ENCODE assay signal across 1 cellular context in the genomic region with DNA sequence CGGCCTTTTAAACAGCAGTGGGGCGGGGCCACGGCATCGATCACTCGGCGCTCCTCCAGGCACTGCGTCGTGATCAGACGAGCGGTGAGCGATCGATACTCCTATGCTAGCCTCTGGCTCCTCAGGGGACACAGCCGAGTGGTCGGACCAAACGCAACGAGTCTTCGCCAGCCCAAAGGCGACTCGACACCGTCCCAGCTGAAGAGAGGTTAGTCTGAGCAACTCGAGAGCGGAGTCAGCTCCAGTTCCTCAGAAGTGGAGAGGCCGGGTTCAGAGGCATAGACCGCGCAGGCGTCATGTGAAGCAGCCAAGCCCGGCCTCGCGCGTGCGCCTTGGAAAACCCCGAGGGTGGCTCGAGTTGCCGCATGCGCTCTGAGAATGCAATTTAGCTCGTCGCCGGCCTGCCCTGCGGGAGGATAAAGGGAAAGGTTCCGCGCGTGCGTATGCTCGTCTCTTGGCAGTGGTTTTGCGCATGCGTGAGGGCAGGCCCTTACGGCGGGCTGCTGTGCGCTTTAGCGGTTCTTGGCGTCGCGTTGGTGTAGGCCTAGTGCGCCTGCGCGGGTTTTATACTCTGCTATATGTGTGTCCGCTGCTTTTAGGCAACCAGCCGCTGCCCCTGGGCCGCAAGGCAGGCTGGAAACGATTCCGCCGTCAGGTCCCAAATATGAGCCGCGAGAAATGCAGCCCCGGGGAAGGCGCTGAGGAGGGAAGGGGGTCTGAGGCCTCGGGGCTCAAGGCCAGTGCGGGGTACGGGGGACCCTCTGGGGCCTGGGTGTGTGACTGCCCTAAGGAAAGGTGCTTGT.
TF ChIP-seq lines count a peak whose summit lies in the region.

A gene (plus strand): TSS at position 98 of the 803 bp plus-strand sequence. CDS start 6,598 bp downstream, outside the sequence.

TF ChIP-seq in K562, 482 proteins besides CTCF, POLR2A, EP300 and RAD21 (continued from another document and continues in another):
- TF ChIP-seq, protein P1, sequence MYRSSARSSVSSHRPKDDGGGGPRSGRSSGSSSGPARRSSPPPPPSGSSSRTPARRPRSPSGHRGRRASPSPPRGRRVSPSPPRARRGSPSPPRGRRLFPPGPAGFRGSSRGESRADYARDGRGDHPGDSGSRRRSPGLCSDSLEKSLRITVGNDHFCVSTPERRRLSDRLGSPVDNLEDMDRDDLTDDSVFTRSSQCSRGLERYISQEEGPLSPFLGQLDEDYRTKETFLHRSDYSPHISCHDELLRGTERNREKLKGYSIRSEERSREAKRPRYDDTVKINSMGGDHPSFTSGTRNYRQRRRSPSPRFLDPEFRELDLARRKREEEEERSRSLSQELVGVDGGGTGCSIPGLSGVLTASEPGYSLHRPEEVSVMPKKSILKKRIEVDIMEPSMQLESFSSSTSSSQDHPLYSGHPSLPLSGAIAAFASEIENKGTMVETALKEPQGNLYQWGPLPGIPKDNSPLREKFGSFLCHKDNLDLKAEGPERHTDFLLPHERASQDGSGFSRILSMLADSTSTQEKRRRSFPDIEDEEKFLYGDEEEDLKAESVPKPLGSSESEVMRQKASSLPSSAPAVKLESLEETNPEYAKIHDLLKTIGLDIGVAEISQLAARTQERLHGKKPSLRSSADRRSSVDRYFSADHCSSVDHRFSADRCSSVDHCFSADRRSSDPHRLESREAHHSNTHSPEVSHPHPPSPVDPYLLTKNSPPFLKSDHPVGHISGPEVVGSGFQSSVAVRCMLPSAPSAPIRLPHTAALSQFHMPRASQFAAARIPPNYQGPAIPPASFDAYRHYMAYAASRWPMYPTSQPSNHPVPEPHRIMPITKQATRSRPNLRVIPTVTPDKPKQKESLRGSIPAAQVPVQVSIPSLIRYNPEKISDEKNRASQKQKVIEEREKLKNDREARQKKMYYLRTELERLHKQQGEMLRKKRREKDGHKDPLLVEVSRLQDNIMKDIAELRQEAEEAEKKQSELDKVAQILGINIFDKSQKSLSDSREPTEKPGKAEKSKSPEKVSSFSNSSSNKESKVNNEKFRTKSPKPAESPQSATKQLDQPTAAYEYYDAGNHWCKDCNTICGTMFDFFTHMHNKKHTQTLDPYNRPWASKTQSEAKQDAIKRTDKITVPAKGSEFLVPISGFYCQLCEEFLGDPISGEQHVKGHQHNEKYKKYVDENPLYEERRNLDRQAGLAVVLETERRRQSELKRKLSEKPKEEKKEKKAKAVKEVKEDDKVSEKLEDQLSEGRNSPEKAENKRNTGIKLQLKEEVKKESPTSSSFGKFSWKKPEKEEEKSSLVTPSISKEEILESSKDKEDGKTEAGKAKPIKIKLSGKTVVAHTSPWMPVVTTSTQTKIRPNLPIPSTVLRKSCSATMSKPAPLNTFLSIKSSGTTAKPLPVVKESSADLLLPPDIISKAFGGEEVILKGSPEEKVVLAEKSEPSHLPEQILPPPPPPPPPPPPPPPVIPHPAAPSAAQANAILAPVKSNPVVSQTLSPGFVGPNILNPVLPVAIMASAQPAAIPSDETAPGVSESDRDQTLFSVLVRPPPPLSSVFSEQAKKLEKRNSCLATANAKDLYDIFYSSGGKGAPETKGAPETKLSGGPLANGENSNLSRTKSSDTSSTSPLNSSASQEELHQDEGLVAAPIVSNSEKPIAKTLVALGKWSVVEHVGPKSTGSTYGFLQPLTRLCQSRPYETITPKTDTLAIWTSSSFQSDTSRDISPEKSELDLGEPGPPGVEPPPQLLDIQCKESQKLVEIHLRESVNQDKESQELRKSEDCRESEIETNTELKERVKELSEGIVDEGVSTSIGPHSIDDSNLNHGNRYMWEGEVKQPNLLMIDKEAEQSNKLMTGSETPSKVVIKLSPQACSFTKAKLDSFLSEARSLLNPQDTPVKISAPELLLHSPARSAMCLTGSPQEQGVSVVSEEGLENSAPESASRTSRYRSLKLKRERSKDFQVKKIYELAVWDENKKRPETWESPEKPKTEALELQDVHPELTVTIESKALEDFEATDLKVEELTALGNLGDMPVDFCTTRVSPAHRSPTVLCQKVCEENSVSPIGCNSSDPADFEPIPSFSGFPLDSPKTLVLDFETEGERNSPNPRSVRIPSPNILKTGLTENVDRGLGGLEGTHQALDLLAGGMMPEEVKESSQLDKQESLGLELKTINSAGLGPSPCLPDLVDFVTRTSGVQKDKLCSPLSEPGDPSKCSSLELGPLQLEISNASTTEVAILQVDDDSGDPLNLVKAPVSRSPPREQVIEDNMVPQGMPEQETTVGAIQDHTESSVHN (IDR thresholded peaks at IDR 0.05; ENCODE audit: borderline replicate concordance in 1 of 2, low read depth in 1 of 2): no peak
- TF ChIP-seq, protein P2, sequence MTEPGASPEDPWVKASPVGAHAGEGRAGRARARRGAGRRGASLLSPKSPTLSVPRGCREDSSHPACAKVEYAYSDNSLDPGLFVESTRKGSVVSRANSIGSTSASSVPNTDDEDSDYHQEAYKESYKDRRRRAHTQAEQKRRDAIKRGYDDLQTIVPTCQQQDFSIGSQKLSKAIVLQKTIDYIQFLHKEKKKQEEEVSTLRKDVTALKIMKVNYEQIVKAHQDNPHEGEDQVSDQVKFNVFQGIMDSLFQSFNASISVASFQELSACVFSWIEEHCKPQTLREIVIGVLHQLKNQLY (CRISPR knock-in tag; conservative IDR thresholded peaks at IDR 0.05): no peak
- TF ChIP-seq PTRF (tag; IDR thresholded peaks at IDR 0.05) (no peak), SP2 (IDR thresholded peaks at IDR 0.05; ENCODE audit: extremely low read depth, low read depth, low read length, poor library complexity, severe bottlenecking) (no peak), HNRNPK (IDR thresholded peaks at IDR 0.05; ENCODE audit: low read depth, low read length, poor library complexity, severe bottlenecking) (no peak), RAD51 (IDR thresholded peaks at IDR 0.05; ENCODE audit: borderline replicate concordance, low read depth) (peak; percentile 62), TGIF2 (CRISPR knock-in tag; IDR thresholded peaks at IDR 0.05) (no peak), HMGN3 (IDR thresholded peaks at IDR 0.05; ENCODE audit: borderline replicate concordance, extremely low read depth, insufficient read length, low read depth, low read length) (no peak), KAT8 (IDR thresholded peaks at IDR 0.05; ENCODE audit: low read depth) (no peak), ELF4 (CRISPR knock-in tag; IDR thresholded peaks at IDR 0.05) (no peak), HEY1 (CRISPR knock-in tag; IDR thresholded peaks at IDR 0.05; ENCODE audit: borderline replicate concordance) (no peak), E2F3 (CRISPR knock-in tag; IDR thresholded peaks at IDR 0.05) (no peak), RFX7 (CRISPR knock-in tag; IDR thresholded peaks at IDR 0.05) (no peak), ZEB2 (IDR thresholded peaks at IDR 0.05) (peak; percentile 59; the same call in 1 of the 2 replicates), MCM2 (IDR thresholded peaks at IDR 0.05; ENCODE audit: low read depth) (no peak), ZNF766 (CRISPR knock-in tag; conservative IDR thresholded peaks at IDR 0.05) (no peak), TSC22D4 (tag; IDR thresholded peaks at IDR 0.05) (no peak), BRD9 (IDR thresholded peaks at IDR 0.05; ENCODE audit: low read depth, partially characterized antibody) (no peak), IRF2 (CRISPR knock-in tag; IDR thresholded peaks at IDR 0.05) (no peak), ZZZ3 (IDR thresholded peaks at IDR 0.05) (no peak), ZNF644 (tag; IDR thresholded peaks at IDR 0.05; ENCODE audit: low read depth) (no peak), COPS2 (conservative IDR thresholded peaks at IDR 0.05) (no peak), SIX5 (IDR thresholded peaks at IDR 0.05; ENCODE audit: borderline replicate concordance in 1 of 2, insufficient read depth in 1 of 2, low read depth in 1 of 2, low read length in 2 of 2) (no peak)
- TF ChIP-seq, protein P3, sequence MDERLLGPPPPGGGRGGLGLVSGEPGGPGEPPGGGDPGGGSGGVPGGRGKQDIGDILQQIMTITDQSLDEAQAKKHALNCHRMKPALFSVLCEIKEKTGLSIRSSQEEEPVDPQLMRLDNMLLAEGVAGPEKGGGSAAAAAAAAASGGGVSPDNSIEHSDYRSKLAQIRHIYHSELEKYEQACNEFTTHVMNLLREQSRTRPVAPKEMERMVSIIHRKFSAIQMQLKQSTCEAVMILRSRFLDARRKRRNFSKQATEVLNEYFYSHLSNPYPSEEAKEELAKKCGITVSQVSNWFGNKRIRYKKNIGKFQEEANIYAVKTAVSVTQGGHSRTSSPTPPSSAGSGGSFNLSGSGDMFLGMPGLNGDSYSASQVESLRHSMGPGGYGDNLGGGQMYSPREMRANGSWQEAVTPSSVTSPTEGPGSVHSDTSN (CRISPR knock-in tag; IDR thresholded peaks at IDR 0.05; ENCODE audit: low read depth): no peak
- TF ChIP-seq, protein P3 (tag; conservative IDR thresholded peaks at IDR 0.05; ENCODE audit: low read depth): no peak
- TF ChIP-seq, protein P4, sequence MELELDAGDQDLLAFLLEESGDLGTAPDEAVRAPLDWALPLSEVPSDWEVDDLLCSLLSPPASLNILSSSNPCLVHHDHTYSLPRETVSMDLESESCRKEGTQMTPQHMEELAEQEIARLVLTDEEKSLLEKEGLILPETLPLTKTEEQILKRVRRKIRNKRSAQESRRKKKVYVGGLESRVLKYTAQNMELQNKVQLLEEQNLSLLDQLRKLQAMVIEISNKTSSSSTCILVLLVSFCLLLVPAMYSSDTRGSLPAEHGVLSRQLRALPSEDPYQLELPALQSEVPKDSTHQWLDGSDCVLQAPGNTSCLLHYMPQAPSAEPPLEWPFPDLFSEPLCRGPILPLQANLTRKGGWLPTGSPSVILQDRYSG (tag; conservative IDR thresholded peaks at IDR 0.05; ENCODE audit: low read depth): no peak
- TF ChIP-seq, protein P5, sequence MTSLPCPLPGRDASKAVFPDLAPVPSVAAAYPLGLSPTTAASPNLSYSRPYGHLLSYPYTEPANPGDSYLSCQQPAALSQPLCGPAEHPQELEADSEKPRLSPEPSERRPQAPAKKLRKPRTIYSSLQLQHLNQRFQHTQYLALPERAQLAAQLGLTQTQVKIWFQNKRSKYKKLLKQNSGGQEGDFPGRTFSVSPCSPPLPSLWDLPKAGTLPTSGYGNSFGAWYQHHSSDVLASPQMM (CRISPR knock-in tag; IDR thresholded peaks at IDR 0.05): no peak
- TF ChIP-seq, protein P6, sequence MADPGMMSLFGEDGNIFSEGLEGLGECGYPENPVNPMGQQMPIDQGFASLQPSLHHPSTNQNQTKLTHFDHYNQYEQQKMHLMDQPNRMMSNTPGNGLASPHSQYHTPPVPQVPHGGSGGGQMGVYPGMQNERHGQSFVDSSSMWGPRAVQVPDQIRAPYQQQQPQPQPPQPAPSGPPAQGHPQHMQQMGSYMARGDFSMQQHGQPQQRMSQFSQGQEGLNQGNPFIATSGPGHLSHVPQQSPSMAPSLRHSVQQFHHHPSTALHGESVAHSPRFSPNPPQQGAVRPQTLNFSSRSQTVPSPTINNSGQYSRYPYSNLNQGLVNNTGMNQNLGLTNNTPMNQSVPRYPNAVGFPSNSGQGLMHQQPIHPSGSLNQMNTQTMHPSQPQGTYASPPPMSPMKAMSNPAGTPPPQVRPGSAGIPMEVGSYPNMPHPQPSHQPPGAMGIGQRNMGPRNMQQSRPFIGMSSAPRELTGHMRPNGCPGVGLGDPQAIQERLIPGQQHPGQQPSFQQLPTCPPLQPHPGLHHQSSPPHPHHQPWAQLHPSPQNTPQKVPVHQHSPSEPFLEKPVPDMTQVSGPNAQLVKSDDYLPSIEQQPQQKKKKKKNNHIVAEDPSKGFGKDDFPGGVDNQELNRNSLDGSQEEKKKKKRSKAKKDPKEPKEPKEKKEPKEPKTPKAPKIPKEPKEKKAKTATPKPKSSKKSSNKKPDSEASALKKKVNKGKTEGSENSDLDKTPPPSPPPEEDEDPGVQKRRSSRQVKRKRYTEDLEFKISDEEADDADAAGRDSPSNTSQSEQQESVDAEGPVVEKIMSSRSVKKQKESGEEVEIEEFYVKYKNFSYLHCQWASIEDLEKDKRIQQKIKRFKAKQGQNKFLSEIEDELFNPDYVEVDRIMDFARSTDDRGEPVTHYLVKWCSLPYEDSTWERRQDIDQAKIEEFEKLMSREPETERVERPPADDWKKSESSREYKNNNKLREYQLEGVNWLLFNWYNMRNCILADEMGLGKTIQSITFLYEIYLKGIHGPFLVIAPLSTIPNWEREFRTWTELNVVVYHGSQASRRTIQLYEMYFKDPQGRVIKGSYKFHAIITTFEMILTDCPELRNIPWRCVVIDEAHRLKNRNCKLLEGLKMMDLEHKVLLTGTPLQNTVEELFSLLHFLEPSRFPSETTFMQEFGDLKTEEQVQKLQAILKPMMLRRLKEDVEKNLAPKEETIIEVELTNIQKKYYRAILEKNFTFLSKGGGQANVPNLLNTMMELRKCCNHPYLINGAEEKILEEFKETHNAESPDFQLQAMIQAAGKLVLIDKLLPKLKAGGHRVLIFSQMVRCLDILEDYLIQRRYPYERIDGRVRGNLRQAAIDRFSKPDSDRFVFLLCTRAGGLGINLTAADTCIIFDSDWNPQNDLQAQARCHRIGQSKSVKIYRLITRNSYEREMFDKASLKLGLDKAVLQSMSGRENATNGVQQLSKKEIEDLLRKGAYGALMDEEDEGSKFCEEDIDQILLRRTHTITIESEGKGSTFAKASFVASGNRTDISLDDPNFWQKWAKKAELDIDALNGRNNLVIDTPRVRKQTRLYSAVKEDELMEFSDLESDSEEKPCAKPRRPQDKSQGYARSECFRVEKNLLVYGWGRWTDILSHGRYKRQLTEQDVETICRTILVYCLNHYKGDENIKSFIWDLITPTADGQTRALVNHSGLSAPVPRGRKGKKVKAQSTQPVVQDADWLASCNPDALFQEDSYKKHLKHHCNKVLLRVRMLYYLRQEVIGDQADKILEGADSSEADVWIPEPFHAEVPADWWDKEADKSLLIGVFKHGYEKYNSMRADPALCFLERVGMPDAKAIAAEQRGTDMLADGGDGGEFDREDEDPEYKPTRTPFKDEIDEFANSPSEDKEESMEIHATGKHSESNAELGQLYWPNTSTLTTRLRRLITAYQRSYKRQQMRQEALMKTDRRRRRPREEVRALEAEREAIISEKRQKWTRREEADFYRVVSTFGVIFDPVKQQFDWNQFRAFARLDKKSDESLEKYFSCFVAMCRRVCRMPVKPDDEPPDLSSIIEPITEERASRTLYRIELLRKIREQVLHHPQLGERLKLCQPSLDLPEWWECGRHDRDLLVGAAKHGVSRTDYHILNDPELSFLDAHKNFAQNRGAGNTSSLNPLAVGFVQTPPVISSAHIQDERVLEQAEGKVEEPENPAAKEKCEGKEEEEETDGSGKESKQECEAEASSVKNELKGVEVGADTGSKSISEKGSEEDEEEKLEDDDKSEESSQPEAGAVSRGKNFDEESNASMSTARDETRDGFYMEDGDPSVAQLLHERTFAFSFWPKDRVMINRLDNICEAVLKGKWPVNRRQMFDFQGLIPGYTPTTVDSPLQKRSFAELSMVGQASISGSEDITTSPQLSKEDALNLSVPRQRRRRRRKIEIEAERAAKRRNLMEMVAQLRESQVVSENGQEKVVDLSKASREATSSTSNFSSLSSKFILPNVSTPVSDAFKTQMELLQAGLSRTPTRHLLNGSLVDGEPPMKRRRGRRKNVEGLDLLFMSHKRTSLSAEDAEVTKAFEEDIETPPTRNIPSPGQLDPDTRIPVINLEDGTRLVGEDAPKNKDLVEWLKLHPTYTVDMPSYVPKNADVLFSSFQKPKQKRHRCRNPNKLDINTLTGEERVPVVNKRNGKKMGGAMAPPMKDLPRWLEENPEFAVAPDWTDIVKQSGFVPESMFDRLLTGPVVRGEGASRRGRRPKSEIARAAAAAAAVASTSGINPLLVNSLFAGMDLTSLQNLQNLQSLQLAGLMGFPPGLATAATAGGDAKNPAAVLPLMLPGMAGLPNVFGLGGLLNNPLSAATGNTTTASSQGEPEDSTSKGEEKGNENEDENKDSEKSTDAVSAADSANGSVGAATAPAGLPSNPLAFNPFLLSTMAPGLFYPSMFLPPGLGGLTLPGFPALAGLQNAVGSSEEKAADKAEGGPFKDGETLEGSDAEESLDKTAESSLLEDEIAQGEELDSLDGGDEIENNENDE (IDR thresholded peaks at IDR 0.05; ENCODE audit: low read depth, low read length): no peak
